ENCODE assay signal across 16 cellular contexts in genomic region chr1:101847608-101848007, GRCh38.
DNase-seq lines count a peak whose midpoint lies in the region; TF ChIP-seq lines count a peak whose summit lies in the region.
"Had no signal": no experiment of that assay in that cellular context is flagged by ENCODE, and none has a peak within 500 bp of the region (broad histone marks: within the 10 kb centered on the region; RNA-seq: fewer than 3 reads in every experiment).

No MANE protein-coding gene starts in this region.

- H3K27ac ChIP-seq in H9 (ENCODE audit: insufficient read length, low read depth, low read length) (no peak overlapping the region), smooth muscle cell (ENCODE audit: low read depth) (no peak overlapping the region), brain microvascular endothelial cell (no peak overlapping the region)
- H3K27ac ChIP-seq: A549, BLaER1, HL-60 had no signal

- H3K9me3 Mint-ChIP-seq in H9 (no peaks in the 10 kb centered on the region; a peak in 1 of 5 replicates), nephron (no peaks in the 10 kb centered on the region), chondrocyte (ENCODE audit: low read depth) (no peaks in the 10 kb centered on the region)

- no peaks in the 10 kb centered on the region for H3K36me3 ChIP-seq in smooth muscle cell (ENCODE audit: low read depth)
- H3K36me3 ChIP-seq in brain microvascular endothelial cell (replicated peaks), result no peaks in the 10 kb centered on the region
- H3K36me3 ChIP-seq: BLaER1 had no signal

- peaks cover 31 to 43% of the 10 kb centered on the region in 2 experiments for H3K4me1 Mint-ChIP-seq in H9
- peaks cover 9% of the 10 kb centered on the region for H3K4me1 Mint-ChIP-seq in nephron
- H3K4me1 Mint-ChIP-seq in chondrocyte (ENCODE audit: low read depth), result no peaks in the 10 kb centered on the region
- H3K4me1 Mint-ChIP-seq: CD8-positive, alpha-beta memory T cell had no signal

- no peak overlapping the region for H3K4ac ChIP-seq in H9 (ENCODE audit: low read depth, low read length)

- H3F3A ChIP-seq in smooth muscle cell (ENCODE audit: low read depth), result no peaks in the 10 kb centered on the region

- no peak overlapping the region for H3K18ac ChIP-seq in H9 (ENCODE audit: insufficient read length, low read depth, low read length)

- no peak overlapping the region for H3T11ph ChIP-seq in H9 (ENCODE audit: low read length)

- H2AK5ac ChIP-seq in H9 (ENCODE audit: insufficient read length, low read length), result no peak overlapping the region

- H3K4me3 Mint-ChIP-seq in H9, result no peak overlapping the region
- H3K4me3 Mint-ChIP-seq in nephron, result peak overlapping the region; percentile 39 to 83 (median 73)
- no peak overlapping the region for H3K4me3 Mint-ChIP-seq in chondrocyte (ENCODE audit: unreplicated experiment)
- H3K4me3 Mint-ChIP-seq: CD8-positive, alpha-beta memory T cell had no signal

- no peak overlapping the region for H2BK12ac ChIP-seq in H9 (ENCODE audit: insufficient read length, low read depth, low read length)

- H3K4me1 ChIP-seq in H9 (ENCODE audit: insufficient read depth, low read length) (no peaks in the 10 kb centered on the region; the same call in 1 of the 2 replicates), smooth muscle cell (ENCODE audit: low read depth) (peaks cover 26% of the 10 kb centered on the region)
- H3K4me1 ChIP-seq: A549, BLaER1, Caco-2 had no signal

- H3K79me1 ChIP-seq in H9 (ENCODE audit: insufficient read depth, low read depth, low read length, poor library complexity, severe bottlenecking), result no peaks in the 10 kb centered on the region

- H3K4me2 ChIP-seq in H9 (ENCODE audit: insufficient read depth, insufficient read length, low read length), result no peak overlapping the region
- H3K4me2 ChIP-seq in smooth muscle cell, result no peak overlapping the region
- H3K4me2 ChIP-seq: A549, BLaER1 had no signal

- no peak overlapping the region for H2BK120ac ChIP-seq in H9 (ENCODE audit: low read depth, low read length, poor library complexity, severe bottlenecking)

- DNase-seq in H9 (no peak), cerebellar cortex (ENCODE audit: low spot score) (peak; percentile 58), smooth muscle cell (lab: John Stamatoyannopoulos, UW; ENCODE audit: unreplicated experiment) (no peak), brain microvascular endothelial cell (no peak), RKO (ENCODE audit: low spot score) (no peak), chondrocyte (ENCODE audit: low spot score) (no peak), iPS-NIHi7 (ENCODE audit: extremely low spot score) (no peak)
- DNase-seq: Caco-2; CD8-positive, alpha-beta memory T cell; DND-41; GF-D8; H7 had no signal

- no peak overlapping the region for H4K5ac ChIP-seq in H9 (ENCODE audit: insufficient read length, low read depth, low read length)

- no peak overlapping the region for H2BK15ac ChIP-seq in H9 (ENCODE audit: low read depth, low read length)

- H3K4me3 ChIP-seq in smooth muscle cell, result peak overlapping the region; percentile 28
- H3K4me3 ChIP-seq in brain microvascular endothelial cell (ENCODE audit: low read depth, low read length), result no peak overlapping the region
- H3K4me3 ChIP-seq: A549, BLaER1 had no signal

- H3K27ac Mint-ChIP-seq in H9 (no peak overlapping the region), nephron (peak overlapping the region; percentile 85 to 94 (median 91)), chondrocyte (ENCODE audit: unreplicated experiment) (no peak overlapping the region)
- H3K27ac Mint-ChIP-seq: CD8-positive, alpha-beta memory T cell had no signal

- H3K14ac ChIP-seq in H9 (ENCODE audit: insufficient read depth, low read length), result no peak overlapping the region

- no peak overlapping the region for H2BK5ac ChIP-seq in H9 (ENCODE audit: insufficient read length, low read length)

- H3K27me3 ChIP-seq in H9 (ENCODE audit: insufficient read depth, low read length), result no peaks in the 10 kb centered on the region
- H3K27me3 ChIP-seq in smooth muscle cell (ENCODE audit: low read depth), result no peaks in the 10 kb centered on the region
- H3K27me3 ChIP-seq in brain microvascular endothelial cell (replicated peaks), result no peaks in the 10 kb centered on the region
- H3K27me3 ChIP-seq: BLaER1 had no signal

- H3K79me2 ChIP-seq in H9 (ENCODE audit: insufficient read depth, low read length), result no peaks in the 10 kb centered on the region
- no peaks in the 10 kb centered on the region for H3K79me2 ChIP-seq in smooth muscle cell (ENCODE audit: low read depth)

- no peak overlapping the region for H4K91ac ChIP-seq in H9 (ENCODE audit: insufficient read length, low read depth, low read length)

- H3K9ac ChIP-seq in H9 (ENCODE audit: extremely low read depth, insufficient read length, low read length) (no peak overlapping the region), smooth muscle cell (ENCODE audit: low read depth) (no peak overlapping the region)
- H3K9ac ChIP-seq: BLaER1 had no signal

- in situ Hi-C loops in brain microvascular endothelial cell (cut with HindIII; ENCODE audit: low pct_ligation_motif_present, low sequenced_read_pairs), result no loop called here

- H3K9me3 ChIP-seq in H9 (ENCODE audit: control insufficient read depth, low read depth, low read length) (no peaks in the 10 kb centered on the region), smooth muscle cell (replicated peaks; ENCODE audit: low read depth) (no peaks in the 10 kb centered on the region)
- H3K9me3 ChIP-seq: A549, BLaER1, Caco-2 had no signal

- H3K23ac ChIP-seq in H9 (ENCODE audit: insufficient read length, low read depth, low read length), result no peak overlapping the region

- H2AFZ ChIP-seq in H9 (ENCODE audit: low read length), result peak overlapping the region; percentile 48
- no peak overlapping the region for H2AFZ ChIP-seq in smooth muscle cell (ENCODE audit: low read depth)

- peaks cover 4% of the 10 kb centered on the region for H3K23me2 ChIP-seq in H9 (ENCODE audit: insufficient read length, low read depth, low read length, poor library complexity, severe bottlenecking)

- H2BK20ac ChIP-seq in H9 (ENCODE audit: low read depth, low read length, poor library complexity, severe bottlenecking), result no peak overlapping the region

- TF ChIP-seq CTCF in H9 (conservative IDR thresholded peaks at IDR 0.05) (no peak), nephron (IDR thresholded peaks at IDR 0.05; ENCODE audit: unreplicated experiment in 3 of 3) (no peak), smooth muscle cell (IDR thresholded peaks at IDR 0.05; ENCODE audit: borderline replicate concordance, insufficient read depth, poor library complexity, severe bottlenecking) (no peak), brain microvascular endothelial cell (IDR thresholded peaks at IDR 0.05; ENCODE audit: low read depth, low read length, missing control alignments) (no peak), chondrocyte (IDR thresholded peaks at IDR 0.05) (no peak)

- H3K36me3 Mint-ChIP-seq in H9 (ENCODE audit: insufficient read depth in 1 of 3, low read depth in 3 of 3) (no peaks in the 10 kb centered on the region), nephron (ENCODE audit: low read depth) (no peaks in the 10 kb centered on the region), chondrocyte (ENCODE audit: low read depth) (no peaks in the 10 kb centered on the region)
- H3K36me3 Mint-ChIP-seq: CD8-positive, alpha-beta memory T cell had no signal

- H4K8ac ChIP-seq in H9 (replicated peaks; ENCODE audit: insufficient read length, low read depth, low read length), result no peak overlapping the region

- H3K56ac ChIP-seq in H9 (ENCODE audit: insufficient read length, low read depth, low read length), result no peak overlapping the region

- H4K20me1 ChIP-seq in H9 (ENCODE audit: control insufficient read depth, insufficient read depth, insufficient read length), result no peaks in the 10 kb centered on the region
- no peaks in the 10 kb centered on the region for H4K20me1 ChIP-seq in smooth muscle cell (ENCODE audit: low read depth)
- H4K20me1 ChIP-seq: BLaER1 had no signal

- WGBS in H9 (ENCODE audit: extremely low coverage, insufficient read length, low lambda C conversion rate), result no CpG with 5 or more reads among the region's 3 CpGs
- WGBS in smooth muscle cell (ENCODE audit: low lambda C conversion rate), result 91% methylated on average over 3 of the region's 3 CpGs

- H3K27me3 Mint-ChIP-seq in H9 (ENCODE audit: low read depth) (peaks cover 3% of the 10 kb centered on the region; the same call in 1 of the 2 replicates), nephron (ENCODE audit: low read depth) (peaks cover 11% of the 10 kb centered on the region), chondrocyte (ENCODE audit: low read depth) (peaks cover 21% of the 10 kb centered on the region)

Comparison
In these comparisons a context has a peak if more than half of its experiments do, and no peak if none do; other contexts are left out.
1. H3K27ac Mint-ChIP-seq: peak in nephron (3 of 3); none in H9 (0 of 3) and chondrocyte (single experiment).
2. H3K4me3 Mint-ChIP-seq: peak in nephron (3 of 3); none in H9 (0 of 2) and chondrocyte (single experiment).